Comparison of ENCODE assay signal across 35 cellular contexts in genomic region chr11:61309141-61309540, GRCh38. TPM values are rescaled to one million over a fixed set of nuclear protein-coding genes. Genes with fewer than 3 reads are reported as not detected.
"Had no signal": no experiment of that assay in that cellular context is flagged by ENCODE, and none has a peak within 500 bp of the region (broad histone marks: within the 10 kb centered on the region; RNA-seq: fewer than 3 reads in every experiment).

No MANE protein-coding gene starts in this region.

- DNase-seq: Karpas-422, Kasumi-1, KBM-7, KG1, MG63, MM.1S, MV-4-11, NCI-H1048, NCI-H1092, NCI-H1092 treated with DMSO at 0.1 percent for 48 hours, NCI-H1105, NCI-H1105 treated with DMSO at 0.1 percent for 48 hours, NCI-H1417, NCI-H1417 treated with DMSO at 0.1 percent for 48 hours, NCI-H1436, NCI-H1436 treated with DMSO at 0.1 percent for 48 hours, NCI-H146, NCI-H1694, NCI-H1694 treated with DMSO at 0.1 percent for 48 hours, NCI-H187, NCI-H187 treated with DMSO at 0.1 percent for 48 hours, NCI-H1930, NCI-H2029, NCI-H2029 treated with DMSO at 0.1 percent for 48 hours, NCI-H2081, NCI-H2081 treated with DMSO at 0.1 percent for 48 hours, NCI-H2107, NCI-H2171, NCI-H2171 treated with DMSO at 0.1 percent for 48 hours, NCI-H2227 treated with DMSO at 0.1 percent for 48 hours, NCI-H226, NCI-H345, NCI-H446, NCI-H446 treated with DMSO at 0.1 percent for 48 hours had no signal

RNA-seq across cellular contexts. Expression of gene VWCE, which starts 14.0 kb away (rescaled TPM):
- total RNA-seq: M059J had no signal
